31 cellular contexts compared by ENCODE assay signal in genomic region chr2:114283774-114284173, GRCh38.
"Had no signal": no experiment of that assay in that cellular context is flagged by ENCODE, and none has a peak within 500 bp of the region (broad histone marks: within the 10 kb centered on the region; RNA-seq: fewer than 3 reads in every experiment).

No MANE protein-coding gene starts in this region.

- ATAC-seq: activated CD8-positive, alpha-beta T cell treated with anti-CD3 and anti-CD28 coated beads for 36 hours; activated naive CD4-positive, alpha-beta T cell treated with anti-CD3 and anti-CD28 coated beads, Interleukin-2, amount 50 U/mL, for 72 hours; activated T-cell treated with anti-CD3 and anti-CD28 coated beads, Interleukin-2, amount 50 U/mL, for 4 hours; activated T-cell treated with anti-CD3 and anti-CD28 coated beads, Interleukin-2, amount 50 U/mL, for 72 hours; activated T-helper 17 cell treated with anti-CD3 and anti-CD28 coated beads, Interleukin-2, amount 50 U/mL, for 72 hours; body of pancreas had no signal

- H3K9me3 ChIP-seq: adrenal gland, body of pancreas had no signal

- H3K36me3 ChIP-seq: adrenal gland, brain microvascular endothelial cell, breast epithelium had no signal

- H3K4me3 ChIP-seq: adrenal gland, body of pancreas, breast epithelium had no signal

- H3K4me1 ChIP-seq: adrenal gland, body of pancreas, breast epithelium had no signal

- H3K27ac ChIP-seq: adrenal gland, body of pancreas, brain microvascular endothelial cell, breast epithelium, VCaP had no signal

- DNase-seq: activated B cell treated with CpG ODN at 0.5 μM for 24 hours; activated CD4-positive, alpha-beta memory T cell treated with anti-CD3 and anti-CD28 coated beads for 36 hours; activated CD4-positive, alpha-beta T cell treated with anti-CD3 and anti-CD28 coated beads for 4 hours; activated CD4-positive, alpha-beta T cell treated with anti-CD3 and anti-CD28 coated beads, Interleukin-2, amount 10 ng/mL, durations not matched to agents 24 days and 14 days; activated CD4-positive, alpha-beta T cell treated with anti-CD3 and anti-CD28 coated beads, Interleukin-2, amount 50 U/mL, for 1 hour; activated CD4-positive, alpha-beta T cell treated with anti-CD3 and anti-CD28 coated beads, Interleukin-2, amount 50 U/mL, for 4 hours; activated CD4-positive, CD25-positive, alpha-beta regulatory T cell treated with anti-CD3 and anti-CD28 coated beads, Interleukin-2, amount 50 U/mL, for 72 hours; activated CD8-positive, alpha-beta memory T cell treated with anti-CD3 and anti-CD28 coated beads, Interleukin-2, amount 50 U/mL, for 4 hours; activated CD8-positive, alpha-beta T cell treated with anti-CD3 and anti-CD28 coated beads for 36 hours; activated effector memory CD4-positive, alpha-beta T cell treated with anti-CD3 and anti-CD28 coated beads, Interleukin-2, amount 50 U/mL, for 16 hours; activated gamma-delta T cell treated with Interleukin-2 at 50 U/mL for 16 hours; activated naive CD4-positive, alpha-beta T cell; activated naive CD4-positive, alpha-beta T cell treated with anti-CD3 and anti-CD28 coated beads for 36 hours; activated naive CD4-positive, alpha-beta T cell treated with anti-CD3 and anti-CD28 coated beads, Interleukin-2, amount 50 U/mL, for 16 hours; activated naive CD8-positive, alpha-beta T cell treated with anti-CD3 and anti-CD28 coated beads for 36 hours; activated T-cell treated with anti-CD3 and anti-CD28 coated beads for 4 hours; activated T-cell treated with anti-CD3 and anti-CD28 coated beads, Interleukin-2, amount 50 U/mL, for 1 hour; activated T-cell treated with anti-CD3 and anti-CD28 coated beads, Interleukin-2, amount 50 U/mL, for 4 hours; activated T-cell treated with anti-CD3 and anti-CD28 coated beads, Interleukin-2, amount 50 U/mL, for 72 hours; adrenal gland; amniotic stem cell; body of pancreas; brain microvascular endothelial cell; central memory CD4-positive, alpha-beta T cell; T-helper 1 cell; T-helper 2 cell; T-helper 9 cell had no signal

- H3K27me3 ChIP-seq: adrenal gland, body of pancreas, brain microvascular endothelial cell, breast epithelium had no signal
